ENCODE assay signal across 8 cellular contexts in genomic region chr11:11621881-11622706, GRCh38. TPM values are rescaled to one million over a fixed set of nuclear protein-coding genes. Genes with fewer than 3 reads are reported as not detected.
DNase-seq lines count a peak whose midpoint lies in the region; ATAC-seq and TF ChIP-seq lines count a peak whose summit lies in the region.

Gene GALNT18, minus strand, starts transcription at chr11:11622005.

- H3K9ac ChIP-seq in endocrine pancreas (ENCODE audit: control insufficient read depth, insufficient read depth, low read length) (peak within 1 kb of the TSS; percentile 6), mesendoderm (ENCODE audit: low read length) (peak within 1 kb of the TSS; percentile 64)

- no peak within 1 kb of the TSS for H3K18ac ChIP-seq in mesendoderm (ENCODE audit: low read length)

- no peaks in the 10 kb centered on the region for H3K27me3 ChIP-seq in CD8-positive, alpha-beta T cell (ENCODE audit: insufficient read depth, low read length)
- H3K27me3 ChIP-seq in endocrine pancreas (ENCODE audit: control insufficient read depth, insufficient read depth, low read length) = no peaks in the 10 kb centered on the region
- peaks cover 6% of the 10 kb centered on the region for H3K27me3 ChIP-seq in mesendoderm (ENCODE audit: insufficient read depth, low read length, poor library complexity)

- H3K27ac ChIP-seq in CD8-positive, alpha-beta T cell (ENCODE audit: low read depth, low read length) = no peak within 1 kb of the TSS
- no peak within 1 kb of the TSS for H3K27ac ChIP-seq in mesendoderm (ENCODE audit: low read depth, low read length)

- H2BK15ac ChIP-seq in mesendoderm (replicated peaks; ENCODE audit: low read depth) = no peak within 1 kb of the TSS

- ATAC-seq in CD8-positive, alpha-beta T cell = peak; percentile 93
- peak; percentile 97 for ATAC-seq in GM19452 (IDR thresholded peaks at IDR 0.05; ENCODE audit: unreplicated experiment)
- peak; percentile 96 for ATAC-seq in HG03565 (IDR thresholded peaks at IDR 0.05; ENCODE audit: unreplicated experiment)

- no peaks in the 10 kb centered on the region for H3K4me1 ChIP-seq in CD8-positive, alpha-beta T cell (ENCODE audit: insufficient read depth, low read length)
- H3K4me1 ChIP-seq in endocrine pancreas (ENCODE audit: control insufficient read depth, insufficient read depth, low read length) (no peaks in the 10 kb centered on the region), mesendoderm (ENCODE audit: control insufficient read depth, low read depth, low read length) (peaks cover 4% of the 10 kb centered on the region)

- peak within 1 kb of the TSS; percentile 66 for H3K56ac ChIP-seq in mesendoderm (ENCODE audit: low read length)

- no peak within 1 kb of the TSS for H4K8ac ChIP-seq in mesendoderm (ENCODE audit: low read depth, low read length)

- peaks cover 7% of the 10 kb centered on the region for H3K4me1 Mint-ChIP-seq in CD8-positive, alpha-beta T cell (ENCODE audit: low read depth)

- H3K9me3 Mint-ChIP-seq in CD8-positive, alpha-beta T cell = no peaks in the 10 kb centered on the region

- POLR2A ChIA-PET in CD8-positive, alpha-beta T cell (lab: Charles Lee) = no interaction called here

- no CpG with 5 or more reads among the region's 62 CpGs for WGBS in mesendoderm (ENCODE audit: extremely low coverage, insufficient coverage, low lambda C conversion rate)

- H3K27me3 Mint-ChIP-seq in CD8-positive, alpha-beta T cell (ENCODE audit: low read depth) = peaks cover 42% of the 10 kb centered on the region

- peak within 1 kb of the TSS; percentile 45 for H3K4me3 Mint-ChIP-seq in CD8-positive, alpha-beta T cell

- H3K23ac ChIP-seq in mesendoderm (ENCODE audit: low read length) = peak within 1 kb of the TSS; percentile 53

- intact Hi-C loops in CD8-positive, alpha-beta T cell (cut with DNase I, micrococcal nuclease) = no loop called here

- no peaks in the 10 kb centered on the region for H3K36me3 ChIP-seq in CD8-positive, alpha-beta T cell (ENCODE audit: insufficient read depth, low read length)
- no peaks in the 10 kb centered on the region for H3K36me3 ChIP-seq in endocrine pancreas (ENCODE audit: control insufficient read depth, insufficient read depth, low read length)
- no peaks in the 10 kb centered on the region for H3K36me3 ChIP-seq in mesendoderm (ENCODE audit: control insufficient read depth, insufficient read depth, low read length)

- H2BK120ac ChIP-seq in mesendoderm (ENCODE audit: low read depth, low read length) = no peak within 1 kb of the TSS

- peak within 1 kb of the TSS; percentile 53 for H3K4me2 ChIP-seq in mesendoderm (ENCODE audit: low read length)

- CTCF ChIA-PET in CD8-positive, alpha-beta T cell (lab: Charles Lee) = interaction anchor here (1.0 kb wide), 1 partner anchor 9 kb away, joined by 4 read pairs; no protein-coding TSS in a partner anchor

- H3K79me2 ChIP-seq in mesendoderm (ENCODE audit: control insufficient read depth, insufficient read depth, low read length) = no peaks in the 10 kb centered on the region

- DNase-seq in CD8-positive, alpha-beta T cell = peak; percentile 6 to 50 (median 32)
- peak; percentile 85 for DNase-seq in NCI-H748 treated with DMSO at 0.1 percent for 48 hours (lab: John Stamatoyannopoulos, UW)
- DNase-seq in activated CD8-positive, alpha-beta memory T cell treated with anti-CD3 and anti-CD28 coated beads for 48 hours (ENCODE audit: low read depth in 2 of 3, low spot score in 2 of 3) = peak; percentile 41 to 70 (median 58)
- DNase-seq in mesendoderm = peak; percentile 97
- DNase-seq in stimulated activated CD8-positive, alpha-beta memory T cell treated with anti-CD3 and anti-CD28 coated beads, Interleukin-12 subunit alpha, Interleukin-12 subunit beta, amount 100 ng/mL, for 24 hours (ENCODE audit: extremely low read depth) = peak; percentile 39

- H3K4ac ChIP-seq in mesendoderm (ENCODE audit: low read depth, low read length) = no peak within 1 kb of the TSS

- no peak for TF ChIP-seq CTCF in CD8-positive, alpha-beta T cell (IDR thresholded peaks at IDR 0.05)

- no peak within 1 kb of the TSS for H3K27ac Mint-ChIP-seq in CD8-positive, alpha-beta T cell

- no peaks in the 10 kb centered on the region for H3K36me3 Mint-ChIP-seq in CD8-positive, alpha-beta T cell

- no peak within 1 kb of the TSS for H4K5ac ChIP-seq in mesendoderm (ENCODE audit: low read length)

- no peak within 1 kb of the TSS for H2AK5ac ChIP-seq in mesendoderm (ENCODE audit: low read length)

- no peaks in the 10 kb centered on the region for H3K79me1 ChIP-seq in mesendoderm (ENCODE audit: low read length)

- no peaks in the 10 kb centered on the region for H3K9me3 ChIP-seq in CD8-positive, alpha-beta T cell (ENCODE audit: low read length)
- no peaks in the 10 kb centered on the region for H3K9me3 ChIP-seq in endocrine pancreas (ENCODE audit: control insufficient read depth, low read length)

- no peak within 1 kb of the TSS for H2BK5ac ChIP-seq in mesendoderm (ENCODE audit: low read length)

- H3K4me3 ChIP-seq in CD8-positive, alpha-beta T cell (ENCODE audit: low read depth, low read length) = peak within 1 kb of the TSS; percentile 26
- H3K4me3 ChIP-seq in endocrine pancreas (ENCODE audit: control insufficient read depth, insufficient read depth, low read length) (no peak within 1 kb of the TSS), mesendoderm (ENCODE audit: low read length) (peak within 1 kb of the TSS; percentile 46)

RNA-seq across cellular contexts. Expression of gene GALNT18, which starts in this region (rescaled TPM):
- not detected for total RNA-seq in CD8-positive, alpha-beta T cell
- polyA plus RNA-seq in mesendoderm (2013, experiment 1 of 2) = 1.2 TPM
- 1.1 TPM for polyA plus RNA-seq in mesendoderm (2013, experiment 2 of 2)

Comparison
In these comparisons a context has a peak if more than half of its experiments do, and no peak if none do; other contexts are left out.
1. Peak in DNase-seq, ATAC-seq and H3K4me3 ChIP-seq in CD8-positive, alpha-beta T cell; RNA of the gene not detected or under 1 TPM.
2. DNase-seq: peak in every context shown above with its lines; median percentile 97 in mesendoderm; 85 in NCI-H748 treated with DMSO at 0.1 percent for 48 hours; 58 in activated CD8-positive, alpha-beta memory T cell treated with anti-CD3 and anti-CD28 coated beads for 48 hours; 39 in stimulated activated CD8-positive, alpha-beta memory T cell treated with anti-CD3 and anti-CD28 coated beads, Interleukin-12 subunit alpha, Interleukin-12 subunit beta, amount 100 ng/mL, for 24 hours; 32 in CD8-positive, alpha-beta T cell.